ENCODE assay signal across 30 cellular contexts in the genomic region with DNA sequence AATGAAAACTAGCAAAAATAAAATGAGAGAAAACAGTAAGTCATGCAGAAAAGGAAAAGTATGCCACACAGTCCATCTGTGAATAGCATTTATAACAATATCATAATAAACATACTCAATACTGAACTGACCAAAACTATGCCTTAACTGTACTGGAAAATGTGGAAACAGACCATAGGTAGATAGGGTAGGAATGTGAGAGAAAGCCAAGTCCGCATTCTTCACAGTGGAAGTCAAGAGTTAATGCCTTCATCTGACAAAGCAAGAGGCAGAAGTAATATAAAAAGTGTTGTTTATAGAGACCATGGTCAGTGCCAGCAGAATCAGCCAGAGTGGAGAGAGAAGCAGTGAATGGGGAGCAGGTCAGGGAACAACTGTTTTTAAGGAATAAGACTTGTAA. TPM values are rescaled to one million over a fixed set of nuclear protein-coding genes. Genes with fewer than 3 reads are reported as not detected.
"Had no signal": no experiment of that assay in that cellular context is flagged by ENCODE, and none has a peak within 500 bp of the region (broad histone marks: within the 10 kb centered on the region; RNA-seq: fewer than 3 reads in every experiment).

No MANE protein-coding gene starts in this region.

- FAIRE-seq: endothelial cell of umbilical vein, frontal cortex, kidney, small intestine had no signal

- H3K27ac ChIP-seq: coronary artery, esophagus muscularis mucosa, neutrophil, parathyroid adenoma, right lobe of liver, stomach, tibial artery had no signal

- H3K27ac Mint-ChIP-seq: memory B cell; mesothelial cell of epicardium; naive B cell; natural killer cell treated with Interleukin-12 subunit alpha and Interleukin-12 subunit beta and Interleukin-15 and Interleukin-18, amount 100 ng/mL, for 72 hours; progenitor cell of endocrine pancreas; type B pancreatic cell had no signal

- H3K4me3 ChIP-seq: coronary artery, esophagus muscularis mucosa, lung, mucosa of descending colon, right lobe of liver, stomach, tibial artery had no signal

- H3K4me1 ChIP-seq: parathyroid adenoma, right lobe of liver, tibial artery had no signal

- H3K36me3 ChIP-seq: esophagus muscularis mucosa, neutrophil, right lobe of liver, stomach, tibial artery had no signal

- H3K27me3 ChIP-seq: esophagus muscularis mucosa, right lobe of liver, tibial artery had no signal

- H3K9ac ChIP-seq: parathyroid adenoma had no signal

- DNase-seq: dermis blood vessel endothelial cell; effector memory CD4-positive, alpha-beta T cell; hypothalamus; kidney; mucosa of descending colon; naive B cell; right lobe of liver; small intestine; stimulated activated CD4-positive, alpha-beta T cell treated with anti-CD3 and anti-CD28 coated beads, Interleukin-15, amount 100 ng/mL, for 24 hours; stimulated activated CD4-positive, alpha-beta T cell treated with anti-CD3 and anti-CD28 coated beads, Interleukin-4, amount 100 ng/mL, for 1 hour; stimulated activated CD8-positive, alpha-beta memory T cell treated with anti-CD3 and anti-CD28 coated beads, Interleukin-4, amount 100 ng/mL, for 48 hours; stimulated activated naive CD4-positive, alpha-beta T cell; stomach; tibial artery had no signal

- H3K36me3 Mint-ChIP-seq: memory B cell; mesothelial cell of epicardium; naive B cell; natural killer cell treated with Interleukin-12 subunit alpha and Interleukin-12 subunit beta and Interleukin-15 and Interleukin-18, amount 100 ng/mL, for 72 hours; type B pancreatic cell had no signal

- H3K4me1 Mint-ChIP-seq: mesothelial cell of epicardium, naive B cell had no signal

- H3K4me3 Mint-ChIP-seq: memory B cell; mesothelial cell of epicardium; naive B cell; natural killer cell treated with Interleukin-12 subunit alpha and Interleukin-12 subunit beta and Interleukin-15 and Interleukin-18, amount 100 ng/mL, for 72 hours; neural crest cell; type B pancreatic cell had no signal

- H2AFZ ChIP-seq: parathyroid adenoma had no signal

- ATAC-seq: left lobe of liver; mucosa of descending colon; natural killer cell treated with Interleukin-12 subunit alpha and Interleukin-12 subunit beta and Interleukin-15 and Interleukin-18, amount 100 ng/mL, for 72 hours; right lobe of liver had no signal

- H3K79me2 ChIP-seq: parathyroid adenoma had no signal

- H3K9me3 Mint-ChIP-seq: natural killer cell treated with Interleukin-12 subunit alpha and Interleukin-12 subunit beta and Interleukin-15 and Interleukin-18, amount 100 ng/mL, for 72 hours; neural crest cell; type B pancreatic cell had no signal

- H3K9me3 ChIP-seq: esophagus muscularis mucosa, mucosa of descending colon, neutrophil, right lobe of liver, stomach, tibial artery had no signal

RNA-seq across cellular contexts. Expression of gene KBTBD12, which starts 52.3 kb away (rescaled TPM):
- total RNA-seq: dermis blood vessel endothelial cell; endothelial cell of umbilical vein; fibroblast of lung; fibroblast of villous mesenchyme; mesothelial cell of epicardium; natural killer cell treated with Interleukin-12 subunit alpha and Interleukin-12 subunit beta and Interleukin-15 and Interleukin-18, amount 100 ng/mL, for 72 hours; neural crest cell had no signal
- polyA plus RNA-seq: endothelial cell of umbilical vein, fibroblast of lung had no signal
